8 cellular contexts compared by ENCODE assay signal in genomic region chr19:51703655-51704515, GRCh38. TPM values are rescaled to one million over a fixed set of nuclear protein-coding genes. Genes with fewer than 3 reads are reported as not detected.
DNase-seq lines count a peak whose midpoint lies in the region; TF ChIP-seq lines count a peak whose summit lies in the region.

No MANE protein-coding gene starts in this region.

- intact Hi-C loops in ascending aorta (cut with DNase I): loop anchor here (1.0 to 10.0 kb wide), 6 partner anchors 15 to 599 kb away; partner anchors contain the start of genes CLDND2, CTU1, ETFB and ZNF175

- H3K36me3 ChIP-seq in ascending aorta: peaks cover 0 to 42% of the 10 kb centered on the region in 2 donors

- peak overlapping the region; percentile 89 for H3K27ac Mint-ChIP-seq in T-helper 2 cell treated with Interferon-gamma antibody and Interleukin-4, amounts not matched to agents 5 μg/mL and 100 μg/mL, for 36 hours

- DNase-seq in GF-D8 (lab: John Stamatoyannopoulos, UW) (peak; percentile 81), HCEC 1CT (peak; percentile 86), NCI-H1048 (lab: John Stamatoyannopoulos, UW) (peak; percentile 83), ascending aorta (ENCODE audit: low spot score in 2 of 2) (peak; percentile 90 to 99), hepatic stellate cell (ENCODE audit: low spot score) (peak; percentile 93), renal cortical epithelial cell (ENCODE audit: low read depth) (peak; percentile 73), NCI-H2107 (lab: John Stamatoyannopoulos, UW) (no peak)
- peak; percentile 97 for DNase-seq in T-helper 2 cell treated with Interferon-gamma antibody and Interleukin-4, amounts not matched to agents 5 μg/mL and 100 μg/mL, for 36 hours (ENCODE audit: low spot score)

- TF ChIP-seq CTCF in ascending aorta (IDR thresholded peaks at IDR 0.05): peak; percentile 32 to 54 (median 44)

- no peaks in the 10 kb centered on the region for H3K9me3 ChIP-seq in ascending aorta

- no peaks in the 10 kb centered on the region for H3K27me3 ChIP-seq in ascending aorta

- H3K27ac ChIP-seq in ascending aorta: peak overlapping the region; percentile 80 to 93

- peaks cover 15% of the 10 kb centered on the region for H3K4me1 Mint-ChIP-seq in T-helper 2 cell treated with Interferon-gamma antibody and Interleukin-4, amounts not matched to agents 5 μg/mL and 100 μg/mL, for 36 hours (ENCODE audit: low read depth)

- peaks cover 2% of the 10 kb centered on the region for H3K27me3 Mint-ChIP-seq in T-helper 2 cell treated with Interferon-gamma antibody and Interleukin-4, amounts not matched to agents 5 μg/mL and 100 μg/mL, for 36 hours (ENCODE audit: low read depth)

- peaks cover 20% of the 10 kb centered on the region for H3K36me3 Mint-ChIP-seq in T-helper 2 cell treated with Interferon-gamma antibody and Interleukin-4, amounts not matched to agents 5 μg/mL and 100 μg/mL, for 36 hours (ENCODE audit: low read depth)

- H3K9me3 Mint-ChIP-seq in T-helper 2 cell treated with Interferon-gamma antibody and Interleukin-4, amounts not matched to agents 5 μg/mL and 100 μg/mL, for 36 hours: no peaks in the 10 kb centered on the region

- peaks cover 9 to 17% of the 10 kb centered on the region in 2 donors for H3K4me1 ChIP-seq in ascending aorta

- H3K4me3 ChIP-seq in ascending aorta: peak overlapping the region; percentile 60 to 76

- H3K4me3 Mint-ChIP-seq in T-helper 2 cell treated with Interferon-gamma antibody and Interleukin-4, amounts not matched to agents 5 μg/mL and 100 μg/mL, for 36 hours: peak overlapping the region; percentile 89

RNA-seq across cellular contexts. Expression of gene SPACA6, which starts 10.8 kb away (rescaled TPM):
- 16.0 TPM for total RNA-seq in ascending aorta
- total RNA-seq in renal cortical epithelial cell: 1.7 and 3.5 TPM in 2 replicates

RNA-seq across cellular contexts. Expression of gene HAS1, which starts 19.9 kb away (rescaled TPM):
- total RNA-seq in ascending aorta: 2.9 TPM
- total RNA-seq in renal cortical epithelial cell: 0.17 TPM in 1 of 2 replicates, not detected in the other

RNA-seq across cellular contexts. Expression of gene FPR1, which starts 47.8 kb away (rescaled TPM):
- total RNA-seq in ascending aorta (7.9 TPM), renal cortical epithelial cell (0.40 and 0.69 TPM in 2 replicates)

RNA-seq across cellular contexts. Expression of gene FPR2, which starts 57.1 kb away (rescaled TPM):
- total RNA-seq in ascending aorta (0.21 TPM), renal cortical epithelial cell (0.10 TPM in 1 of 2 replicates, not detected in the other)

RNA-seq across cellular contexts. Expression of gene SIGLEC14, which starts 57.3 kb away (rescaled TPM):
- total RNA-seq in ascending aorta: 0.75 TPM
- not detected in 2 replicates for total RNA-seq in renal cortical epithelial cell
